Comparison of ENCODE assay signal across 1 cellular context in genomic region chr1:40802078-40803075, GRCh38.
TF ChIP-seq lines count a peak whose summit lies in the region.

No MANE protein-coding gene starts in this region.

TF ChIP-seq in K562, 482 proteins besides CTCF, POLR2A, EP300 and RAD21 (continued from another document and continues in another):
- no peak for TF ChIP-seq RERE (CRISPR knock-in tag; IDR thresholded peaks at IDR 0.05; ENCODE audit: borderline replicate concordance)
- TF ChIP-seq, protein P1, sequence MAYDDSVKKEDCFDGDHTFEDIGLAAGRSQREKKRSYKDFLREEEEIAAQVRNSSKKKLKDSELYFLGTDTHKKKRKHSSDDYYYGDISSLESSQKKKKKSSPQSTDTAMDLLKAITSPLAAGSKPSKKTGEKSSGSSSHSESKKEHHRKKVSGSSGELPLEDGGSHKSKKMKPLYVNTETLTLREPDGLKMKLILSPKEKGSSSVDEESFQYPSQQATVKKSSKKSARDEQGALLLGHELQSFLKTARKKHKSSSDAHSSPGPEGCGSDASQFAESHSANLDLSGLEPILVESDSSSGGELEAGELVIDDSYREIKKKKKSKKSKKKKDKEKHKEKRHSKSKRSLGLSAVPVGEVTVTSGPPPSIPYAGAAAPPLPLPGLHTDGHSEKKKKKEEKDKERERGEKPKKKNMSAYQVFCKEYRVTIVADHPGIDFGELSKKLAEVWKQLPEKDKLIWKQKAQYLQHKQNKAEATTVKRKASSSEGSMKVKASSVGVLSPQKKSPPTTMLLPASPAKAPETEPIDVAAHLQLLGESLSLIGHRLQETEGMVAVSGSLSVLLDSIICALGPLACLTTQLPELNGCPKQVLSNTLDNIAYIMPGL (CRISPR knock-in tag; IDR thresholded peaks at IDR 0.05), result no peak
- TF ChIP-seq ZBTB49 (CRISPR knock-in tag; IDR thresholded peaks at IDR 0.05; ENCODE audit: borderline replicate concordance), result no peak
- TF ChIP-seq ZFP1 (CRISPR knock-in tag; IDR thresholded peaks at IDR 0.05), result no peak
- no peak for TF ChIP-seq ZNF354B (CRISPR knock-in tag; IDR thresholded peaks at IDR 0.05)
- no peak for TF ChIP-seq ZNF57 (CRISPR knock-in tag; IDR thresholded peaks at IDR 0.05)
- TF ChIP-seq ZBTB7A (IDR thresholded peaks at IDR 0.05; ENCODE audit: borderline replicate concordance, control insufficient read depth, low read depth, low read length), result peak; percentile 88
- TF ChIP-seq E2F3 (CRISPR knock-in tag; IDR thresholded peaks at IDR 0.05), result no peak
- peak; percentile 97 for TF ChIP-seq VEZF1 (CRISPR knock-in tag; IDR thresholded peaks at IDR 0.05)
- TF ChIP-seq, protein P2, sequence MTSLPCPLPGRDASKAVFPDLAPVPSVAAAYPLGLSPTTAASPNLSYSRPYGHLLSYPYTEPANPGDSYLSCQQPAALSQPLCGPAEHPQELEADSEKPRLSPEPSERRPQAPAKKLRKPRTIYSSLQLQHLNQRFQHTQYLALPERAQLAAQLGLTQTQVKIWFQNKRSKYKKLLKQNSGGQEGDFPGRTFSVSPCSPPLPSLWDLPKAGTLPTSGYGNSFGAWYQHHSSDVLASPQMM (CRISPR knock-in tag; IDR thresholded peaks at IDR 0.05), result no peak
- TF ChIP-seq, protein P3, sequence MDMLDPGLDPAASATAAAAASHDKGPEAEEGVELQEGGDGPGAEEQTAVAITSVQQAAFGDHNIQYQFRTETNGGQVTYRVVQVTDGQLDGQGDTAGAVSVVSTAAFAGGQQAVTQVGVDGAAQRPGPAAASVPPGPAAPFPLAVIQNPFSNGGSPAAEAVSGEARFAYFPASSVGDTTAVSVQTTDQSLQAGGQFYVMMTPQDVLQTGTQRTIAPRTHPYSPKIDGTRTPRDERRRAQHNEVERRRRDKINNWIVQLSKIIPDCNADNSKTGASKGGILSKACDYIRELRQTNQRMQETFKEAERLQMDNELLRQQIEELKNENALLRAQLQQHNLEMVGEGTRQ (CRISPR knock-in tag; IDR thresholded peaks at IDR 0.05), result no peak
- TF ChIP-seq MYNN (IDR thresholded peaks at IDR 0.05), result no peak
- no peak for TF ChIP-seq MYNN (CRISPR knock-in tag; IDR thresholded peaks at IDR 0.05)
- no peak for TF ChIP-seq U2AF1 (optimal IDR thresholded peaks at IDR 0.05; ENCODE audit: low read depth, low read length)
- no peak; the same call in 1 of the 2 replicates for TF ChIP-seq ZNF668 (CRISPR knock-in tag; IDR thresholded peaks at IDR 0.05)
- no peak for TF ChIP-seq ZNF695 (CRISPR knock-in tag; IDR thresholded peaks at IDR 0.05)
- TF ChIP-seq LCOR (CRISPR knock-in tag; IDR thresholded peaks at IDR 0.05), result no peak
- TF ChIP-seq ZNF384 (IDR thresholded peaks at IDR 0.05; ENCODE audit: low read depth, low read length), result 0 out of 2 replicates have a peak, but pooled peaks have one; percentile 15
- TF ChIP-seq IFI16 (CRISPR knock-in tag; IDR thresholded peaks at IDR 0.05), result no peak
- TF ChIP-seq, protein P4, sequence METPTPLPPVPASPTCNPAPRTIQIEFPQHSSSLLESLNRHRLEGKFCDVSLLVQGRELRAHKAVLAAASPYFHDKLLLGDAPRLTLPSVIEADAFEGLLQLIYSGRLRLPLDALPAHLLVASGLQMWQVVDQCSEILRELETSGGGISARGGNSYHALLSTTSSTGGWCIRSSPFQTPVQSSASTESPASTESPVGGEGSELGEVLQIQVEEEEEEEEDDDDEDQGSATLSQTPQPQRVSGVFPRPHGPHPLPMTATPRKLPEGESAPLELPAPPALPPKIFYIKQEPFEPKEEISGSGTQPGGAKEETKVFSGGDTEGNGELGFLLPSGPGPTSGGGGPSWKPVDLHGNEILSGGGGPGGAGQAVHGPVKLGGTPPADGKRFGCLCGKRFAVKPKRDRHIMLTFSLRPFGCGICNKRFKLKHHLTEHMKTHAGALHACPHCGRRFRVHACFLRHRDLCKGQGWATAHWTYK (CRISPR knock-in tag; IDR thresholded peaks at IDR 0.05), result no peak
- TF ChIP-seq CHD4 (IDR thresholded peaks at IDR 0.05; ENCODE audit: insufficient read depth, insufficient replicate concordance, low read depth, low read length, poor library complexity, severe bottlenecking), result peak; percentile 99
- TF ChIP-seq ZNF780A (CRISPR knock-in tag; IDR thresholded peaks at IDR 0.05), result no peak
- no peak for TF ChIP-seq ZNF408 (CRISPR knock-in tag; IDR thresholded peaks at IDR 0.05; ENCODE audit: low read depth)
- 0 out of 2 replicates have a peak, but pooled peaks have one; percentile 59 for TF ChIP-seq BRD4 (IDR thresholded peaks at IDR 0.05)
- no peak for TF ChIP-seq SPI1 (IDR thresholded peaks at IDR 0.05; ENCODE audit: borderline replicate concordance, low read depth, low read length)
- TF ChIP-seq ZNF165 (CRISPR knock-in tag; IDR thresholded peaks at IDR 0.05; ENCODE audit: borderline replicate concordance), result no peak
- 0 out of 2 replicates have a peak, but pooled peaks have one; percentile 18 for TF ChIP-seq CBFB (CRISPR knock-in tag; IDR thresholded peaks at IDR 0.05)
- TF ChIP-seq RHOXF2B (CRISPR knock-in tag; conservative IDR thresholded peaks at IDR 0.05), result no peak; the same call in 1 of the 2 replicates
- no peak for TF ChIP-seq ZNF717 (CRISPR knock-in tag; IDR thresholded peaks at IDR 0.05)
- TF ChIP-seq NR4A1 (CRISPR knock-in tag; IDR thresholded peaks at IDR 0.05), result no peak
- peak; percentile 74; the same call in 1 of the 2 replicates for TF ChIP-seq NR4A1 (tag; IDR thresholded peaks at IDR 0.05)
- TF ChIP-seq NFYB (IDR thresholded peaks at IDR 0.05; ENCODE audit: extremely low read depth, insufficient read length), result no peak
- TF ChIP-seq THAP7 (CRISPR knock-in tag; IDR thresholded peaks at IDR 0.05), result no peak
- TF ChIP-seq SUPT5H (IDR thresholded peaks at IDR 0.05), result no peak; the same call in 1 of the 2 replicates
- TF ChIP-seq, protein P5, sequence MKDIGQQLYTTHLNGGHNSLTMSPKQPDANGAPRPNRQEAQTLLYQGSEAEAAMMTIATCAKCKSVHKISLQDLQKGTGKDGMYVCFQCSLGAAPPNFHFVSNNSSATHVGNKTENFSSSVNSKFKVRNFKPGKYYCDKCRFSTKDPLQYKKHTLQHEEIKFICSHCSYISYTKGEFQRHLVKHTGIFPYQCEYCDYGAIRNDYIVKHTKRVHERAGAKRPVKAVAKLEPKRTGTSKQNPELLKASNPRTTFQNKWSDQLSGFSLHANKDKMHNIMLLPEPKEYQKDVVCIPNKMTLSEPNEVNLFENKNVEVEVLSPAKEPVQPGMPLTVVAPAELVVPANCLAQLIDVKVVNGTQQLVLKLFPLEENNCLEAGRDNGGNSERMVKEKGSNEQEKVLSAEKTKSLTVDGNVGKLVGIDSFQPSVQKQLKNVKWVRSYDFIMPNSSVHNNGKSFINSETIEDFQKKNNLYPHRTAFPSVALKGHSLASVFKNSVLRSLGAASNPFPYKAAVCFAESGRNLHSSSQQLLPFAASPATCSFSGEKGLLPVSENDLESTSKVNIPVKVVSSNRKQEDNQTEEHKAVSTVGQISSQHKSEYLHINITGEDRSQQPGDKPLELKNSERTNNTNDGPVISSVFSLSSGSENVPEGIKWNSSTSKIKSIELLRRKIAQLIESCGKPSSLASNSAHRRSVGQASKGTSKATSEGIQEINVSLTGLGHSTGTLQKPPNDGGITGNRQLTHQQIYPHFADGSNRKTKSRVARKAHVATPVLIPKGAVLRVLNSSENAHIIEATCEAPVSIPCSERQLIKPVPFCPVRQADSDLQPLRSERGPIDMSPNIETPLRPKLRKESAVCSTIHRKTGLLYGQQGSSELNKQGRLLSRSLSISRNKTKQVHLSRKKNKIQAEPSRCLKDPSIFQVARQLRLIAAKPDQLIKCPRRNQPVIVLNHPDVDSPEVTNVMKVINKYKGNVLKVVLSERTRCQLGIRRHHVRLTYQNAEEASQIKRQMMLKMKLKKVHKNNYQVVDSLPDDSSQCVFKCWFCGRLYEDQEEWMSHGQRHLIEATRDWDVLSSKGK (CRISPR knock-in tag; IDR thresholded peaks at IDR 0.05), result no peak
- no peak for TF ChIP-seq SMAD2 (IDR thresholded peaks at IDR 0.05; ENCODE audit: low read depth, low read length)
- no peak for TF ChIP-seq HMG20B (CRISPR knock-in tag; IDR thresholded peaks at IDR 0.05)
- no peak for TF ChIP-seq CBX2 (IDR thresholded peaks at IDR 0.05; ENCODE audit: insufficient read depth, low read length, poor library complexity, severe bottlenecking)
- TF ChIP-seq, protein P6, sequence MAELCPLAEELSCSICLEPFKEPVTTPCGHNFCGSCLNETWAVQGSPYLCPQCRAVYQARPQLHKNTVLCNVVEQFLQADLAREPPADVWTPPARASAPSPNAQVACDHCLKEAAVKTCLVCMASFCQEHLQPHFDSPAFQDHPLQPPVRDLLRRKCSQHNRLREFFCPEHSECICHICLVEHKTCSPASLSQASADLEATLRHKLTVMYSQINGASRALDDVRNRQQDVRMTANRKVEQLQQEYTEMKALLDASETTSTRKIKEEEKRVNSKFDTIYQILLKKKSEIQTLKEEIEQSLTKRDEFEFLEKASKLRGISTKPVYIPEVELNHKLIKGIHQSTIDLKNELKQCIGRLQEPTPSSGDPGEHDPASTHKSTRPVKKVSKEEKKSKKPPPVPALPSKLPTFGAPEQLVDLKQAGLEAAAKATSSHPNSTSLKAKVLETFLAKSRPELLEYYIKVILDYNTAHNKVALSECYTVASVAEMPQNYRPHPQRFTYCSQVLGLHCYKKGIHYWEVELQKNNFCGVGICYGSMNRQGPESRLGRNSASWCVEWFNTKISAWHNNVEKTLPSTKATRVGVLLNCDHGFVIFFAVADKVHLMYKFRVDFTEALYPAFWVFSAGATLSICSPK (IDR thresholded peaks at IDR 0.05; ENCODE audit: borderline replicate concordance), result no peak
- no peak for TF ChIP-seq RNF2 (IDR thresholded peaks at IDR 0.05)
- TF ChIP-seq XRCC3 (IDR thresholded peaks at IDR 0.05), result no peak
- TF ChIP-seq GTF2F1 (IDR thresholded peaks at IDR 0.05; ENCODE audit: low read depth, low read length), result no peak
- TF ChIP-seq ZEB2 (IDR thresholded peaks at IDR 0.05), result no peak
- TF ChIP-seq ZC3H8 (IDR thresholded peaks at IDR 0.05), result no peak
- peak in 1 of 2 experiments; percentile 85; a peak in 3 of 4 replicates for TF ChIP-seq HDAC1 (IDR thresholded peaks at IDR 0.05)
- TF ChIP-seq KAT7 (CRISPR knock-in tag; IDR thresholded peaks at IDR 0.05; ENCODE audit: borderline replicate concordance), result no peak
- TF ChIP-seq GATA2 (CRISPR knock-in tag; IDR thresholded peaks at IDR 0.05), result no peak
- TF ChIP-seq PML (IDR thresholded peaks at IDR 0.05; ENCODE audit: low read length), result no peak
- TF ChIP-seq ZNF644 (tag; IDR thresholded peaks at IDR 0.05; ENCODE audit: low read depth), result no peak
